In genomic region chr1:38559180-38559874, GRCh38 we compare ENCODE assay signal across 7 cellular contexts.
DNase-seq lines count a peak whose midpoint lies in the region; ATAC-seq, FAIRE-seq and TF ChIP-seq lines count a peak whose summit lies in the region.

No MANE protein-coding gene starts in this region.

- peak; percentile 69 for ATAC-seq in GM21515 (IDR thresholded peaks at IDR 0.05; ENCODE audit: unreplicated experiment)
- peak; percentile 27 for ATAC-seq in left lobe of liver

- FAIRE-seq in frontal cortex (lab: Jason Lieb, UNC) = no peak

- TF ChIP-seq CTCF in NB4 (IDR thresholded peaks at IDR 0.05; ENCODE audit: low read depth, low read length) = no peak

- DNase-seq in NB4 (ENCODE audit: low read depth) = peak; percentile 41
- peak; percentile 62 for DNase-seq in activated T-helper 1 cell treated with anti-CD3 and anti-CD28 coated beads, Interleukin-2, amount 50 U/mL, for 16 hours (ENCODE audit: low read depth in 1 of 2, low spot score in 1 of 2)
- DNase-seq in left lobe of liver (ENCODE audit: low spot score) = peak; percentile 49
- peak; percentile 60 to 64 for DNase-seq in stimulated activated CD8-positive, alpha-beta memory T cell treated with anti-CD3 and anti-CD28 coated beads, Interleukin-7, amount 100 ng/mL, for 4 hours (ENCODE audit: low read depth in 2 of 2)
- no peak for DNase-seq in epidermal melanocyte (ENCODE audit: insufficient read length, low spot score)
- DNase-seq in frontal cortex (ENCODE audit: low spot score in 2 of 2) = no peak

- H3K4me3 ChIP-seq in NB4 (ENCODE audit: low read depth, low read length) = no peak overlapping the region

- TF ChIP-seq POLR2A in NB4 (IDR thresholded peaks at IDR 0.05; ENCODE audit: extremely low read depth, insufficient read length) = no peak

Comparison
In these comparisons a context has a peak if more than half of its experiments do, and no peak if none do; other contexts are left out.
1. DNase-seq: peak in NB4 (single experiment), activated T-helper 1 cell treated with anti-CD3 and anti-CD28 coated beads, Interleukin-2, amount 50 U/mL, for 16 hours (2 of 2), left lobe of liver (single experiment) and stimulated activated CD8-positive, alpha-beta memory T cell treated with anti-CD3 and anti-CD28 coated beads, Interleukin-7, amount 100 ng/mL, for 4 hours (2 of 2); none in epidermal melanocyte (single experiment) and frontal cortex (0 of 2).